Comparison of ENCODE assay signal across 9 cellular contexts in the genomic region with DNA sequence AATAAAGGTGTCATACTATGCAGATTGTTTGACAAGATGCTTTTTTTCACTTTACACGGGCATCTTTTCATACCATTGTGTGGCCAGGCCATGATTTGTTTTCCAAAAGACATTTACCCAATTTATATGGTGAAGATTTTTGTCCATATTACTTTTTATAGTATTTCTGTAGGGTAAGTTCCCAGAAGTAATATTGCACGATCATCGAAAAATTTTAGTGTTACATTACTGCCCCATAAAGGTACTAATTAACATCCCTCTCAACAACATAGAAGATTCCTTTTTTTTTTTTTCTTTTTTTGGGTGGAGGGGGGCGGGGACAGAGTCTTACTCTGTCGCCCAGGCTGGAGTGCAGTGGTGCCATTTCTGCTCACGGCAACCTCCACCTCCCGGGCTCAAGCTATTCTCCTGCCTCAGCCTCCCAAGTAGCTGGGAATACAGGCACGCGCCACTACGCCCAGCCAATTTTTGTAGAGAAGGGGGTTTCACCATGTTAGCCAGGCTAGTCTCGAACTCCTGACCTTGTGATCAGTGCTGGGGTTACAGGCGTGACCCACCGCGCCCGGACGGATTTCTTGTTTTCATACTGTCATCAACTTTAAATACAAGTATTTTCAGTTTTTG. TPM values are rescaled to one million over a fixed set of nuclear protein-coding genes. Genes with fewer than 3 reads are reported as not detected.
DNase-seq lines count a peak whose midpoint lies in the region; TF ChIP-seq lines count a peak whose summit lies in the region.
"Had no signal": no experiment of that assay in that cellular context is flagged by ENCODE, and none has a peak within 500 bp of the region (broad histone marks: within the 10 kb centered on the region; RNA-seq: fewer than 3 reads in every experiment).

No MANE protein-coding gene starts in this region.

- no peak overlapping the region for H3K9ac ChIP-seq in iPS-18a (ENCODE audit: low read length)

- no peak overlapping the region for H2AFZ ChIP-seq in OCI-LY7 (ENCODE audit: low read length)

- H3K9me2 ChIP-seq in OCI-LY7 (ENCODE audit: insufficient read depth, low read length), result no peaks in the 10 kb centered on the region

- peaks cover 5% of the 10 kb centered on the region for H3K4me1 ChIP-seq in iPS-18a (ENCODE audit: control insufficient read depth, low read depth, low read length)
- peaks cover 16 to 62% (median 42%) of the 10 kb centered on the region in 6 donors for H3K4me1 ChIP-seq in spleen
- peaks cover 11% of the 10 kb centered on the region for H3K4me1 ChIP-seq in OCI-LY7 (ENCODE audit: insufficient read depth, low read length, poor library complexity, severe bottlenecking)

- H3K4me2 ChIP-seq in OCI-LY7 (ENCODE audit: low read length), result no peak overlapping the region

- peaks cover 36% of the 10 kb centered on the region for H3K27me3 ChIP-seq in iPS-18a (ENCODE audit: control insufficient read depth, insufficient read depth, low read length)
- no peaks in the 10 kb centered on the region for H3K27me3 ChIP-seq in spleen (replicated peaks in 1 of 7)

- no peak for DNase-seq in activated CD4-positive, alpha-beta T cell treated with anti-CD3 and anti-CD28 coated beads, Interleukin-2, amount 10 ng/mL, durations not matched to agents 7 days and 5 days
- DNase-seq in activated CD4-positive, alpha-beta T cell treated with anti-CD3 and anti-CD28 coated beads for 4 hours, result no peak
- DNase-seq in activated CD4-positive, alpha-beta memory T cell treated with anti-CD3 and anti-CD28 coated beads for 36 hours, result no peak
- DNase-seq in spleen, result no peak
- no peak for DNase-seq in OCI-LY7 (ENCODE audit: low spot score)
- no peak for DNase-seq in kidney glomerular epithelial cell (lab: John Stamatoyannopoulos, UW)
- DNase-seq in DMS79 (lab: John Stamatoyannopoulos, UW), result no peak

- no peak for TF ChIP-seq POLR2A in spleen (IDR thresholded peaks at IDR 0.05)

- H4K20me1 ChIP-seq in OCI-LY7 (ENCODE audit: insufficient read depth, low read length), result no peaks in the 10 kb centered on the region

- TF ChIP-seq CTCF in spleen (IDR thresholded peaks at IDR 0.05 in 8 of 11, conservative IDR thresholded peaks at IDR 0.05 in 3 of 11), result no peak
- no peak for TF ChIP-seq CTCF in OCI-LY7 (conservative IDR thresholded peaks at IDR 0.05; ENCODE audit: low read length)

- peak overlapping the region; percentile 78 for H3K4me3 Mint-ChIP-seq in activated CD4-positive, alpha-beta T cell treated with anti-CD3 and anti-CD28 coated beads, Interleukin-2, amount 10 ng/mL, durations not matched to agents 7 days and 5 days
- peak overlapping the region; percentile 30 for H3K4me3 Mint-ChIP-seq in activated CD4-positive, alpha-beta memory T cell treated with anti-CD3 and anti-CD28 coated beads for 36 hours

- POLR2A ChIA-PET in activated CD4-positive, alpha-beta T cell treated with anti-CD3 and anti-CD28 coated beads, Interleukin-2, amount 10 ng/mL, durations not matched to agents 7 days and 5 days (lab: Charles Lee), result no interaction called here
- POLR2A ChIA-PET in activated CD4-positive, alpha-beta memory T cell treated with anti-CD3 and anti-CD28 coated beads for 36 hours (lab: Charles Lee), result no interaction called here
- POLR2A ChIA-PET in OCI-LY7 (lab: Charles Lee), result interaction anchor here (0.7 kb wide), 1 partner anchor 144 kb away, joined by 4 read pairs; no protein-coding TSS in a partner anchor

- H3K79me2 ChIP-seq in OCI-LY7 (ENCODE audit: insufficient read depth, low read depth, low read length), result no peaks in the 10 kb centered on the region

- H3K27ac ChIP-seq in iPS-18a (ENCODE audit: low read length) (no peak overlapping the region), spleen (peak overlapping the region in 7 of 8 donors; percentile 80 to 91 (median 86)), OCI-LY7 (ENCODE audit: low read depth, low read length, poor library complexity, severe bottlenecking) (no peak overlapping the region)

- peaks cover 4% of the 10 kb centered on the region for H3K36me3 ChIP-seq in iPS-18a (ENCODE audit: control insufficient read depth, low read depth, low read length)
- H3K36me3 ChIP-seq in spleen, result peaks cover 0 to 23% (median 3%) of the 10 kb centered on the region in 6 donors
- peaks cover 20% of the 10 kb centered on the region; the same call in 1 of the 2 replicates for H3K36me3 ChIP-seq in OCI-LY7 (ENCODE audit: insufficient read depth, low read length)

- 67 to 82% (median 72%) methylated on average over 16 of the region's 16 CpGs for WGBS in spleen, 5 donors

- peaks cover 33% of the 10 kb centered on the region for H3K4me1 Mint-ChIP-seq in activated CD4-positive, alpha-beta T cell treated with anti-CD3 and anti-CD28 coated beads, Interleukin-2, amount 10 ng/mL, durations not matched to agents 7 days and 5 days
- peaks cover 25% of the 10 kb centered on the region for H3K4me1 Mint-ChIP-seq in activated CD4-positive, alpha-beta memory T cell treated with anti-CD3 and anti-CD28 coated beads for 36 hours (ENCODE audit: low read depth)

- peaks cover 7% of the 10 kb centered on the region for H3K9me3 Mint-ChIP-seq in activated CD4-positive, alpha-beta T cell treated with anti-CD3 and anti-CD28 coated beads, Interleukin-2, amount 10 ng/mL, durations not matched to agents 7 days and 5 days
- H3K9me3 Mint-ChIP-seq in activated CD4-positive, alpha-beta memory T cell treated with anti-CD3 and anti-CD28 coated beads for 36 hours, result no peaks in the 10 kb centered on the region

- H3K36me3 Mint-ChIP-seq in activated CD4-positive, alpha-beta T cell treated with anti-CD3 and anti-CD28 coated beads, Interleukin-2, amount 10 ng/mL, durations not matched to agents 7 days and 5 days (ENCODE audit: low read depth), result peaks cover 25% of the 10 kb centered on the region
- H3K36me3 Mint-ChIP-seq in activated CD4-positive, alpha-beta memory T cell treated with anti-CD3 and anti-CD28 coated beads for 36 hours, result no peaks in the 10 kb centered on the region

- H3K9me3 ChIP-seq in iPS-18a (ENCODE audit: control insufficient read depth, low read depth, low read length) (no peaks in the 10 kb centered on the region), spleen (no peaks in the 10 kb centered on the region), OCI-LY7 (ENCODE audit: low read length) (no peaks in the 10 kb centered on the region)

- CTCF ChIA-PET in activated CD4-positive, alpha-beta T cell treated with anti-CD3 and anti-CD28 coated beads, Interleukin-2, amount 10 ng/mL, durations not matched to agents 7 days and 5 days (lab: Charles Lee), result interaction anchor here (1.9 kb wide), 1 partner anchor 16 kb away, joined by 3 read pairs; no protein-coding TSS in a partner anchor
- CTCF ChIA-PET in activated CD4-positive, alpha-beta memory T cell treated with anti-CD3 and anti-CD28 coated beads for 36 hours (lab: Charles Lee), result interaction anchor here (0.6 to 2.8 kb wide), 4 partner anchors 10 to 206 kb away, joined by 3 to 12 read pairs (median 4); no protein-coding TSS in a partner anchor
- CTCF ChIA-PET in OCI-LY7 (lab: Charles Lee; ENCODE audit: unreplicated experiment), result no interaction called here

- H3K4me3 ChIP-seq in iPS-18a (ENCODE audit: low read length), result peak overlapping the region; percentile 83
- peak overlapping the region in 4 of 8 donors; percentile 61 to 96 (median 80) for H3K4me3 ChIP-seq in spleen
- H3K4me3 ChIP-seq in OCI-LY7 (ENCODE audit: low read depth, low read length, poor library complexity, severe bottlenecking), result no peak overlapping the region

- intact Hi-C loops in activated CD4-positive, alpha-beta memory T cell treated with anti-CD3 and anti-CD28 coated beads for 36 hours (cut with micrococcal nuclease), result loop anchor here (2.0 to 10.0 kb wide), 5 partner anchors 88 to 322 kb away; partner anchors contain the start of genes ANKRD33B, DAP and MARCHF6
- intact Hi-C loops in spleen (cut with DNase I; ENCODE audit: low total_unique reads) (no loop called here), OCI-LY7 (cut with micrococcal nuclease; ENCODE audit: unreplicated experiment) (no loop called here)

- no peak overlapping the region for H3K27ac Mint-ChIP-seq in activated CD4-positive, alpha-beta T cell treated with anti-CD3 and anti-CD28 coated beads, Interleukin-2, amount 10 ng/mL, durations not matched to agents 7 days and 5 days
- H3K27ac Mint-ChIP-seq in activated CD4-positive, alpha-beta memory T cell treated with anti-CD3 and anti-CD28 coated beads for 36 hours, result no peak overlapping the region

- no TSS peak for BruUV-seq in OCI-LY7 (replicated peaks; lab: Mats Ljungman, UMichigan)

- peaks cover 10% of the 10 kb centered on the region for H3K27me3 Mint-ChIP-seq in activated CD4-positive, alpha-beta T cell treated with anti-CD3 and anti-CD28 coated beads, Interleukin-2, amount 10 ng/mL, durations not matched to agents 7 days and 5 days
- H3K27me3 Mint-ChIP-seq in activated CD4-positive, alpha-beta memory T cell treated with anti-CD3 and anti-CD28 coated beads for 36 hours, result no peaks in the 10 kb centered on the region

RNA-seq across cellular contexts. Expression of gene ROPN1L, which starts 1.2 kb away (rescaled TPM):
- total RNA-seq in activated CD4-positive, alpha-beta T cell treated with anti-CD3 and anti-CD28 coated beads, Interleukin-2, amount 10 ng/mL, durations not matched to agents 7 days and 5 days, result 1 to 10 TPM; 3.1 to 4.1 TPM
- not detected for total RNA-seq in activated CD4-positive, alpha-beta memory T cell treated with anti-CD3 and anti-CD28 coated beads for 36 hours
- 10 to 100 TPM in 5 of 7 donors, 1 to 10 TPM in 2; 7.5 to 27.9 (median 15.7) TPM for total RNA-seq in spleen
- polyA plus RNA-seq in spleen, result 1 to 10 TPM; 2.0 to 7.7 (median 2.4) TPM
- total RNA-seq in OCI-LY7 (2014; rRNA removed; shearing (Covaris generic)), result 0.35 TPM in 1 of 2 replicates, not detected in the other
- total RNA-seq in OCI-LY7 (2022), result 0.36 TPM in 1 of 2 replicates, not detected in the other
- total RNA-seq: ureter had no signal

Comparison
In these comparisons a context has a peak if more than half of its experiments do, and no peak if none do; other contexts are left out.
1. H3K27ac ChIP-seq: peak in spleen (7 of 8); none in iPS-18a (single experiment) and OCI-LY7 (single experiment).